ENCODE assay signal across 8 cellular contexts in genomic region chr10:1048732-1049424, GRCh38. TPM values are rescaled to one million over a fixed set of nuclear protein-coding genes. Genes with fewer than 3 reads are reported as not detected.
DNase-seq lines count a peak whose midpoint lies in the region; ATAC-seq and TF ChIP-seq lines count a peak whose summit lies in the region.

IDI1 (minus strand) TSS chr10:1049119; CDS start chr10:1049003, 116 bp downstream.

- H3K79me2 ChIP-seq in neural progenitor cell (ENCODE audit: low read depth), result peaks cover 82% of the 10 kb centered on the region

- peaks cover 55% of the 10 kb centered on the region for H3F3A ChIP-seq in neural progenitor cell (ENCODE audit: low read depth)

- H3K4me1 Mint-ChIP-seq in neural progenitor cell, result peaks cover 43% of the 10 kb centered on the region

- H3K9me3 ChIP-seq in SJSA1 (replicated peaks) (no peaks in the 10 kb centered on the region), neural progenitor cell (ENCODE audit: low read depth) (no peaks in the 10 kb centered on the region), stomach smooth muscle (ENCODE audit: control insufficient read depth in 2 of 2, low read length in 2 of 2) (no peaks in the 10 kb centered on the region)

- H3K36me3 ChIP-seq in SJSA1, result peaks cover 46% of the 10 kb centered on the region
- H3K36me3 ChIP-seq in neural progenitor cell, result no peaks in the 10 kb centered on the region
- peaks cover 3 to 13% of the 10 kb centered on the region in 2 donors for H3K36me3 ChIP-seq in stomach smooth muscle (ENCODE audit: control insufficient read depth in 2 of 2, insufficient read depth in 2 of 2, low read length in 2 of 2)

- ATAC-seq in foreskin keratinocyte, result peak; percentile 92

- H3K27ac Mint-ChIP-seq in neural progenitor cell, result peak within 1 kb of the TSS; percentile 98

- peaks cover 35% of the 10 kb centered on the region for H3K36me3 Mint-ChIP-seq in neural progenitor cell

- H3K9ac ChIP-seq in neural progenitor cell (peak within 1 kb of the TSS; percentile 85), stomach smooth muscle (ENCODE audit: low read length in 2 of 2) (peak within 1 kb of the TSS; percentile 81 to 92)

- H3K27me3 ChIP-seq in SJSA1 (replicated peaks) (no peaks in the 10 kb centered on the region), foreskin keratinocyte (no peaks in the 10 kb centered on the region), neural progenitor cell (no peaks in the 10 kb centered on the region), stomach smooth muscle (ENCODE audit: control insufficient read depth in 1 of 2, insufficient read depth in 2 of 2, low read length in 2 of 2) (no peaks in the 10 kb centered on the region)

- TF ChIP-seq CTCF in HFF-Myc (IDR thresholded peaks at IDR 0.05; ENCODE audit: low read depth, low read length, missing control alignments) (no peak), foreskin keratinocyte (conservative IDR thresholded peaks at IDR 0.05) (no peak), neural progenitor cell (IDR thresholded peaks at IDR 0.05) (no peak)

- H2AFZ ChIP-seq in neural progenitor cell (replicated peaks), result peak within 1 kb of the TSS; percentile 60

- H3K4me3 Mint-ChIP-seq in neural progenitor cell, result peak within 1 kb of the TSS; percentile 98

- peak within 1 kb of the TSS; percentile 85 for H3K4me2 ChIP-seq in neural progenitor cell

- H3K4me3 ChIP-seq in HFF-Myc (replicated peaks; ENCODE audit: low read depth, low read length) (peak within 1 kb of the TSS; percentile 90), SJSA1 (peak within 1 kb of the TSS; percentile 69), neural progenitor cell (peak within 1 kb of the TSS; percentile 80), stomach smooth muscle (ENCODE audit: low read length in 2 of 2) (peak within 1 kb of the TSS; percentile 92 to 94)

- no peaks in the 10 kb centered on the region for H3K9me3 Mint-ChIP-seq in neural progenitor cell

- H4K20me1 ChIP-seq in neural progenitor cell (ENCODE audit: low read depth), result peaks cover 66% of the 10 kb centered on the region

- H3K27me3 Mint-ChIP-seq in neural progenitor cell (ENCODE audit: insufficient read depth, low read depth), result peaks cover 9% of the 10 kb centered on the region

- H3K4me1 ChIP-seq in SJSA1 (replicated peaks), result no peaks in the 10 kb centered on the region
- peaks cover 10% of the 10 kb centered on the region for H3K4me1 ChIP-seq in foreskin keratinocyte
- peaks cover 4% of the 10 kb centered on the region for H3K4me1 ChIP-seq in neural progenitor cell
- H3K4me1 ChIP-seq in stomach smooth muscle (ENCODE audit: control insufficient read depth, insufficient read depth, low read length), result peaks cover 16% of the 10 kb centered on the region

- DNase-seq in GM04503 (ENCODE audit: low read depth), result peak; percentile 88
- DNase-seq in HFF-Myc (ENCODE audit: extremely low read depth, low read depth), result peak; percentile 94
- peak; percentile 100 for DNase-seq in MV-4-11 (lab: John Stamatoyannopoulos, UW)
- peak; percentile 99 for DNase-seq in SJSA1 (ENCODE audit: low read depth in 1 of 2, low spot score in 2 of 2)
- DNase-seq in activated naive CD4-positive, alpha-beta T cell (lab: John Stamatoyannopoulos, UW), result peak; percentile 93 to 98 (median 96)
- peak; percentile 98 to 99 for DNase-seq in foreskin keratinocyte
- peak; percentile 99 for DNase-seq in neural progenitor cell (ENCODE audit: low spot score)

- H3K27ac ChIP-seq in SJSA1 (peak within 1 kb of the TSS; percentile 97), foreskin keratinocyte (peak within 1 kb of the TSS; percentile 89), neural progenitor cell (peak within 1 kb of the TSS; percentile 100), stomach smooth muscle (ENCODE audit: low read length) (peak within 1 kb of the TSS; percentile 99)

RNA-seq across cellular contexts. Expression of gene IDI1, which starts in this region (rescaled TPM):
- total RNA-seq in SJSA1 (2014; rRNA removed; shearing (Covaris generic)), result 61.7 and 88.4 TPM in 2 replicates
- total RNA-seq in foreskin keratinocyte (159 and 181 TPM in 2 replicates), neural progenitor cell (ENCODE audit: low replicate concordance) (117 and 168 TPM in 2 replicates)
- 102 and 136 TPM in 2 replicates for polyA plus RNA-seq in foreskin keratinocyte

Comparison
In these comparisons a context has a peak if more than half of its experiments do, and no peak if none do; other contexts are left out.
1. Peak in every context shown above with its lines: DNase-seq, ATAC-seq, H3K4me3 ChIP-seq and H3K27ac ChIP-seq.